Comparison of ENCODE assay signal across 1 cellular context in the genomic region with DNA sequence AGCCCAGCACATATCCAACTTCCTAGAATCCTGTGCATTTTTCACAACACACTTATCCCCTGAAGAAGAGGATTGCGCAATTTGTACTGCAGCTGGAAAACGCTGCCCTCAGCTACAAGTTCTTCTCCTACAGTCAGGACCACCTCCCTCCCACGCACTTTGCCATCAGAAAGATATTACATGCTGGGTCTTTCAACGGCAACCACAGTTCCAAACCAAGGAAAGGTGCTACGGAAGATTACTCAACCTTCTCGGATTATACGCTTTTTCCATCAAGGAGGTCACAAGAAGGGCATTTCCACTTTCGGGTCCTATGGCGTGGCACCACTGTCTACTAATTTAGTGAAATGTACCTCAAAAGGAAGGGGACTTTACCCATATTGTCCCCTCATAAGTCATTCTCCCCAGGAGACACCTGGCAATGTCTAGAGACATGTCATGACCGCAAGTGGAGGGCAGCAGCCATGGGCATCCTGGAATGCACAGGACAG.
TF ChIP-seq lines count a peak whose summit lies in the region.

No MANE protein-coding gene starts in this region.

TF ChIP-seq in HepG2, 621 proteins besides CTCF, POLR2A, EP300 and RAD21 (continued from another document):
- TF ChIP-seq, protein P1, sequence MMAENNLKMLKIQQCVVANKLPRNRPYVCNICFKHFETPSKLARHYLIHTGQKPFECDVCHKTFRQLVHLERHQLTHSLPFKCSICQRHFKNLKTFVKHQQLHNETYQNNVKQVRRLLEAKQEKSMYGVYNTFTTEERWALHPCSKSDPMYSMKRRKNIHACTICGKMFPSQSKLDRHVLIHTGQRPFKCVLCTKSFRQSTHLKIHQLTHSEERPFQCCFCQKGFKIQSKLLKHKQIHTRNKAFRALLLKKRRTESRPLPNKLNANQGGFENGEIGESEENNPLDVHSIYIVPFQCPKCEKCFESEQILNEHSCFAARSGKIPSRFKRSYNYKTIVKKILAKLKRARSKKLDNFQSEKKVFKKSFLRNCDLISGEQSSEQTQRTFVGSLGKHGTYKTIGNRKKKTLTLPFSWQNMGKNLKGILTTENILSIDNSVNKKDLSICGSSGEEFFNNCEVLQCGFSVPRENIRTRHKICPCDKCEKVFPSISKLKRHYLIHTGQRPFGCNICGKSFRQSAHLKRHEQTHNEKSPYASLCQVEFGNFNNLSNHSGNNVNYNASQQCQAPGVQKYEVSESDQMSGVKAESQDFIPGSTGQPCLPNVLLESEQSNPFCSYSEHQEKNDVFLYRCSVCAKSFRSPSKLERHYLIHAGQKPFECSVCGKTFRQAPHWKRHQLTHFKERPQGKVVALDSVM (CRISPR knock-in tag; IDR thresholded peaks at IDR 0.05): no peak
- TF ChIP-seq ZNF766 (CRISPR knock-in tag; IDR thresholded peaks at IDR 0.05; ENCODE audit: borderline replicate concordance): no peak
- TF ChIP-seq CHCHD3 (CRISPR knock-in tag; IDR thresholded peaks at IDR 0.05): no peak
- no peak for TF ChIP-seq ZNF616 (CRISPR knock-in tag; IDR thresholded peaks at IDR 0.05; ENCODE audit: low read depth)
- TF ChIP-seq FOXK2 (IDR thresholded peaks at IDR 0.05): no peak
- peak; percentile 83 for TF ChIP-seq RBM22 (optimal IDR thresholded peaks at IDR 0.05; ENCODE audit: low read length)
- no peak for TF ChIP-seq KDM2A (CRISPR knock-in tag; IDR thresholded peaks at IDR 0.05; ENCODE audit: borderline replicate concordance, low read depth)
- TF ChIP-seq, protein P2, sequence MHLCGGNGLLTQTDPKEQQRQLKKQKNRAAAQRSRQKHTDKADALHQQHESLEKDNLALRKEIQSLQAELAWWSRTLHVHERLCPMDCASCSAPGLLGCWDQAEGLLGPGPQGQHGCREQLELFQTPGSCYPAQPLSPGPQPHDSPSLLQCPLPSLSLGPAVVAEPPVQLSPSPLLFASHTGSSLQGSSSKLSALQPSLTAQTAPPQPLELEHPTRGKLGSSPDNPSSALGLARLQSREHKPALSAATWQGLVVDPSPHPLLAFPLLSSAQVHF (CRISPR knock-in tag; IDR thresholded peaks at IDR 0.05): no peak
- no peak for TF ChIP-seq ZNF670 (CRISPR knock-in tag; IDR thresholded peaks at IDR 0.05; ENCODE audit: borderline replicate concordance)
- TF ChIP-seq CHD4 (IDR thresholded peaks at IDR 0.05; ENCODE audit: borderline replicate concordance, low read length): no peak
- no peak for TF ChIP-seq ZNF225 (CRISPR knock-in tag; IDR thresholded peaks at IDR 0.05)
- TF ChIP-seq, protein P3, sequence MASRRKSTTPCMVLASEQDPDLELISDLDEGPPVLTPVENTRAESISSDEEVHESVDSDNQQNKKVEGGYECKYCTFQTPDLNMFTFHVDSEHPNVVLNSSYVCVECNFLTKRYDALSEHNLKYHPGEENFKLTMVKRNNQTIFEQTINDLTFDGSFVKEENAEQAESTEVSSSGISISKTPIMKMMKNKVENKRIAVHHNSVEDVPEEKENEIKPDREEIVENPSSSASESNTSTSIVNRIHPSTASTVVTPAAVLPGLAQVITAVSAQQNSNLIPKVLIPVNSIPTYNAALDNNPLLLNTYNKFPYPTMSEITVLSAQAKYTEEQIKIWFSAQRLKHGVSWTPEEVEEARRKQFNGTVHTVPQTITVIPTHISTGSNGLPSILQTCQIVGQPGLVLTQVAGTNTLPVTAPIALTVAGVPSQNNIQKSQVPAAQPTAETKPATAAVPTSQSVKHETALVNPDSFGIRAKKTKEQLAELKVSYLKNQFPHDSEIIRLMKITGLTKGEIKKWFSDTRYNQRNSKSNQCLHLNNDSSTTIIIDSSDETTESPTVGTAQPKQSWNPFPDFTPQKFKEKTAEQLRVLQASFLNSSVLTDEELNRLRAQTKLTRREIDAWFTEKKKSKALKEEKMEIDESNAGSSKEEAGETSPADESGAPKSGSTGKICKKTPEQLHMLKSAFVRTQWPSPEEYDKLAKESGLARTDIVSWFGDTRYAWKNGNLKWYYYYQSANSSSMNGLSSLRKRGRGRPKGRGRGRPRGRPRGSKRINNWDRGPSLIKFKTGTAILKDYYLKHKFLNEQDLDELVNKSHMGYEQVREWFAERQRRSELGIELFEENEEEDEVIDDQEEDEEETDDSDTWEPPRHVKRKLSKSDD (CRISPR knock-in tag; IDR thresholded peaks at IDR 0.05; ENCODE audit: low read depth): no peak
- no peak for TF ChIP-seq ARHGAP35 (CRISPR knock-in tag; IDR thresholded peaks at IDR 0.05; ENCODE audit: borderline replicate concordance)
- no peak for TF ChIP-seq HNRNPH1 (optimal IDR thresholded peaks at IDR 0.05; ENCODE audit: low read depth, low read length)
- TF ChIP-seq NONO (IDR thresholded peaks at IDR 0.05): no peak
- no peak for TF ChIP-seq NONO (CRISPR knock-in tag; conservative IDR thresholded peaks at IDR 0.05)
- TF ChIP-seq DNMT3B (CRISPR knock-in tag; conservative IDR thresholded peaks at IDR 0.05): no peak
- TF ChIP-seq IKZF1 (IDR thresholded peaks at IDR 0.05): no peak
- no peak for TF ChIP-seq ZNF780A (CRISPR knock-in tag; IDR thresholded peaks at IDR 0.05)
- TF ChIP-seq ZNF326 (CRISPR knock-in tag; IDR thresholded peaks at IDR 0.05; ENCODE audit: borderline replicate concordance): no peak
- TF ChIP-seq KLF6 (CRISPR knock-in tag; IDR thresholded peaks at IDR 0.05): no peak
- TF ChIP-seq HNRNPK (IDR thresholded peaks at IDR 0.05; ENCODE audit: low read depth, low read length, poor library complexity, severe bottlenecking): no peak
- TF ChIP-seq CEBPG (CRISPR knock-in tag; IDR thresholded peaks at IDR 0.05): peak; percentile 98
- TF ChIP-seq KDM4B (CRISPR knock-in tag; IDR thresholded peaks at IDR 0.05): no peak
- TF ChIP-seq ZNF460 (CRISPR knock-in tag; IDR thresholded peaks at IDR 0.05; ENCODE audit: borderline replicate concordance): no peak
- TF ChIP-seq FOXJ3 (CRISPR knock-in tag; IDR thresholded peaks at IDR 0.05; ENCODE audit: borderline replicate concordance): no peak
- TF ChIP-seq, protein P4, sequence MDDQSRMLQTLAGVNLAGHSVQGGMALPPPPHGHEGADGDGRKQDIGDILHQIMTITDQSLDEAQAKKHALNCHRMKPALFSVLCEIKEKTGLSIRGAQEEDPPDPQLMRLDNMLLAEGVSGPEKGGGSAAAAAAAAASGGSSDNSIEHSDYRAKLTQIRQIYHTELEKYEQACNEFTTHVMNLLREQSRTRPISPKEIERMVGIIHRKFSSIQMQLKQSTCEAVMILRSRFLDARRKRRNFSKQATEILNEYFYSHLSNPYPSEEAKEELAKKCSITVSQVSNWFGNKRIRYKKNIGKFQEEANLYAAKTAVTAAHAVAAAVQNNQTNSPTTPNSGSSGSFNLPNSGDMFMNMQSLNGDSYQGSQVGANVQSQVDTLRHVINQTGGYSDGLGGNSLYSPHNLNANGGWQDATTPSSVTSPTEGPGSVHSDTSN (CRISPR knock-in tag; IDR thresholded peaks at IDR 0.05; ENCODE audit: borderline replicate concordance): no peak
- peak; percentile 38; the same call in 1 of the 2 replicates for TF ChIP-seq SMC3 (IDR thresholded peaks at IDR 0.05; ENCODE audit: low read length)
- TF ChIP-seq FOXP1 (IDR thresholded peaks at IDR 0.05): no peak
- TF ChIP-seq FOXP1 (CRISPR knock-in tag; IDR thresholded peaks at IDR 0.05): no peak
- TF ChIP-seq ZZZ3 (CRISPR knock-in tag; IDR thresholded peaks at IDR 0.05; ENCODE audit: borderline replicate concordance): no peak
- no peak for TF ChIP-seq NFRKB (IDR thresholded peaks at IDR 0.05)
